ENCODE assay signal across 18 cellular contexts in the genomic region with DNA sequence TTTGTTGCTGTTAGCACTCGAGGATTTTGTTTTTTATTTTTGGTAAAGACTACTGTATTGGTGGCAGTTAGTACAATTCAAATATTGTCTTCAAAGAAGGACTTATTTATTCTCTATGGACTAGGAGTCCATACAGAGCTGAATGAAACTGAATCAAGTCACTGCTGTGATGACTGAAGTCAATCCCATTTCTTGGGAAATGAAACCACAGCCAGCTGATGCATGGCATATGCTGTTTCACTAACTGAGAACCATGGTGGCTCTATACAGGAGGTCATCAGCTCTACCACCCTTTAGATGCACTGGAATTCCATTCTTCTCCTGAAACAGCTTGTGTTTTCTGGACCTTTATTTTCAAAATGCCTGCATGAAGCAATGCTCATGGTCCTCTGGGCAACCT. TPM values are rescaled to one million over a fixed set of nuclear protein-coding genes. Genes with fewer than 3 reads are reported as not detected.
DNase-seq lines count a peak whose midpoint lies in the region; ATAC-seq, FAIRE-seq and TF ChIP-seq lines count a peak whose summit lies in the region.
"Had no signal": no experiment of that assay in that cellular context is flagged by ENCODE, and none has a peak within 500 bp of the region (broad histone marks: within the 10 kb centered on the region; RNA-seq: fewer than 3 reads in every experiment).

No MANE protein-coding gene starts in this region.

- H3K27ac Mint-ChIP-seq in astrocyte (ENCODE audit: unreplicated experiment): peak overlapping the region; percentile 26
- H3K27ac Mint-ChIP-seq in osteocyte (ENCODE audit: unreplicated experiment): no peak overlapping the region
- H3K27ac Mint-ChIP-seq: CD8-positive, alpha-beta memory T cell had no signal

- H3K4me2 ChIP-seq in GM23248 (ENCODE audit: unreplicated experiment): no peak overlapping the region
- peak overlapping the region; percentile 9; the same call in 1 of the 2 replicates for H3K4me2 ChIP-seq in OCI-LY3 (ENCODE audit: low read length)
- no peak overlapping the region for H3K4me2 ChIP-seq in astrocyte (ENCODE audit: low read length)

- H3K9ac ChIP-seq in GM23248 (no peak overlapping the region), OCI-LY3 (ENCODE audit: low read length) (no peak overlapping the region), astrocyte (ENCODE audit: low read length) (no peak overlapping the region)

- in situ Hi-C loops in GM23248 (cut with MboI): no loop called here

- H3K36me3 ChIP-seq in GM23248 (ENCODE audit: low read depth): peaks cover 48% of the 10 kb centered on the region
- H3K36me3 ChIP-seq in OCI-LY3 (replicated peaks; ENCODE audit: low read depth, low read length): peaks cover 40% of the 10 kb centered on the region
- peaks cover 38% of the 10 kb centered on the region for H3K36me3 ChIP-seq in astrocyte (ENCODE audit: insufficient read depth, low read length)

- H3F3A ChIP-seq in GM23248 (ENCODE audit: insufficient read depth): peaks cover 39% of the 10 kb centered on the region

- H3K9me2 ChIP-seq in GM23248 (ENCODE audit: insufficient read depth): no peaks in the 10 kb centered on the region

- no peak for FAIRE-seq in astrocyte (lab: Jason Lieb, UNC)
- FAIRE-seq in RCC 7860 (lab: Jason Lieb, UNC): no peak
- FAIRE-seq: G401.6, GM12891 had no signal

- no peak for TF ChIP-seq CTCF in OCI-LY3 (IDR thresholded peaks at IDR 0.05; ENCODE audit: low read depth, low read length)
- TF ChIP-seq CTCF in astrocyte (IDR thresholded peaks at IDR 0.05; ENCODE audit: insufficient read depth, low read depth, low read length): no peak
- TF ChIP-seq CTCF in osteocyte (IDR thresholded peaks at IDR 0.05): no peak

- H4K20me1 ChIP-seq in GM23248 (ENCODE audit: insufficient read depth): no peaks in the 10 kb centered on the region
- H4K20me1 ChIP-seq in OCI-LY3 (ENCODE audit: insufficient read depth, low read length): no peaks in the 10 kb centered on the region
- H4K20me1 ChIP-seq in astrocyte (ENCODE audit: insufficient read depth, low read length): peaks cover 3% of the 10 kb centered on the region

- DNase-seq in GM23248 (no peak), astrocyte (ENCODE audit: low read depth) (no peak), osteocyte (ENCODE audit: extremely low spot score, unreplicated experiment) (peak; percentile 0), RCC 7860 (ENCODE audit: low spot score) (no peak)
- DNase-seq: ACHN; BE2C; C1 segment of cervical spinal cord; CD4-positive, CD25-positive, alpha-beta regulatory T cell; CD8-positive, alpha-beta memory T cell; COR-L47; DMS 273 treated with DMSO at 0.1 percent for 48 hours had no signal

- H3K79me2 ChIP-seq in GM23248 (ENCODE audit: insufficient read depth): peaks cover 10% of the 10 kb centered on the region; the same call in 1 of the 2 replicates
- no peaks in the 10 kb centered on the region for H3K79me2 ChIP-seq in OCI-LY3 (ENCODE audit: low read length)
- H3K79me2 ChIP-seq in astrocyte (ENCODE audit: insufficient read depth, low read length): no peaks in the 10 kb centered on the region

- H3K4me3 ChIP-seq in GM23248: no peak overlapping the region
- no peak overlapping the region for H3K4me3 ChIP-seq in OCI-LY3 (ENCODE audit: low read length)
- no peak overlapping the region for H3K4me3 ChIP-seq in astrocyte (ENCODE audit: insufficient read depth, low read depth, low read length)
- H3K4me3 ChIP-seq: HAP-1 had no signal

- WGBS in GM23248 (ENCODE audit: low coverage in 1 of 2, low lambda C conversion rate in 2 of 2, missing lambda C conversion rate in 2 of 2), 2 experiments: 93 to 100% methylated on average over 1 of the region's 1 CpG

- H3K9me3 ChIP-seq in GM23248 (ENCODE audit: low read depth) (no peaks in the 10 kb centered on the region), OCI-LY3 (ENCODE audit: insufficient read depth, low read length) (no peaks in the 10 kb centered on the region), astrocyte (ENCODE audit: insufficient read depth, low read depth, low read length) (no peaks in the 10 kb centered on the region)
- H3K9me3 ChIP-seq: BE2C, HAP-1 had no signal

- peak overlapping the region; percentile 92; the same call in 1 of the 2 replicates for H3K27ac ChIP-seq in GM23248
- no peak overlapping the region for H3K27ac ChIP-seq in OCI-LY3 (ENCODE audit: low read length)
- no peak overlapping the region for H3K27ac ChIP-seq in astrocyte (ENCODE audit: low read depth, low read length)

- peaks cover 9% of the 10 kb centered on the region for H3K36me3 Mint-ChIP-seq in astrocyte (ENCODE audit: low read depth, unreplicated experiment)
- H3K36me3 Mint-ChIP-seq in osteocyte (ENCODE audit: unreplicated experiment): peaks cover 38% of the 10 kb centered on the region

- H3K27me3 ChIP-seq in GM23248 (replicated peaks; ENCODE audit: insufficient read depth) (no peaks in the 10 kb centered on the region), OCI-LY3 (ENCODE audit: low read depth, low read length) (no peaks in the 10 kb centered on the region), astrocyte (ENCODE audit: insufficient read depth, low read length) (no peaks in the 10 kb centered on the region)
- H3K27me3 ChIP-seq: BE2C had no signal

- ATAC-seq in GM18511 (IDR thresholded peaks at IDR 0.05; ENCODE audit: unreplicated experiment) (no peak), GM19035 (IDR thresholded peaks at IDR 0.05; ENCODE audit: unreplicated experiment) (no peak)

- H3K27me3 Mint-ChIP-seq in astrocyte (ENCODE audit: low read depth, unreplicated experiment): no peaks in the 10 kb centered on the region
- no peaks in the 10 kb centered on the region for H3K27me3 Mint-ChIP-seq in osteocyte (ENCODE audit: unreplicated experiment)
- H3K27me3 Mint-ChIP-seq: CD4-positive, CD25-positive, alpha-beta regulatory T cell; CD8-positive, alpha-beta memory T cell had no signal

- H3K9me3 Mint-ChIP-seq in astrocyte (ENCODE audit: unreplicated experiment) (no peaks in the 10 kb centered on the region), osteocyte (ENCODE audit: unreplicated experiment) (no peaks in the 10 kb centered on the region)
- H3K9me3 Mint-ChIP-seq: CD4-positive, CD25-positive, alpha-beta regulatory T cell; CD8-positive, alpha-beta memory T cell had no signal

- H3K4me1 ChIP-seq in GM23248 (ENCODE audit: insufficient read depth): peaks cover 31% of the 10 kb centered on the region
- H3K4me1 ChIP-seq in OCI-LY3 (ENCODE audit: low read length): peaks cover 16% of the 10 kb centered on the region
- H3K4me1 ChIP-seq in astrocyte (ENCODE audit: insufficient read depth, low read length): no peaks in the 10 kb centered on the region
- H3K4me1 ChIP-seq: BE2C, HAP-1 had no signal

- no peak overlapping the region for H2AFZ ChIP-seq in GM23248
- no peak overlapping the region for H2AFZ ChIP-seq in OCI-LY3 (ENCODE audit: low read depth, low read length)
- no peak overlapping the region for H2AFZ ChIP-seq in astrocyte (ENCODE audit: low read depth, low read length)

- no peak overlapping the region for H3K4me3 Mint-ChIP-seq in astrocyte (ENCODE audit: unreplicated experiment)
- no peak overlapping the region for H3K4me3 Mint-ChIP-seq in osteocyte (ENCODE audit: unreplicated experiment)
- H3K4me3 Mint-ChIP-seq: CD4-positive, CD25-positive, alpha-beta regulatory T cell; CD8-positive, alpha-beta memory T cell had no signal

- peaks cover 13% of the 10 kb centered on the region for H3K4me1 Mint-ChIP-seq in astrocyte (ENCODE audit: low read depth, unreplicated experiment)
- H3K4me1 Mint-ChIP-seq in osteocyte (ENCODE audit: unreplicated experiment): peaks cover 8% of the 10 kb centered on the region
- H3K4me1 Mint-ChIP-seq: CD4-positive, CD25-positive, alpha-beta regulatory T cell; CD8-positive, alpha-beta memory T cell had no signal

RNA-seq across cellular contexts. Expression of a gene that starts 22.2 kb away (rescaled TPM):
- 61.5 and 64.2 TPM in 2 replicates for total RNA-seq in GM23248 (2014; rRNA removed; shearing (Covaris generic))
- 192 and 207 TPM in 2 replicates for polyA plus RNA-seq in GM23248 (2016; fragmentation: Nextera tagmentation; extraction: Ambion mirVana)
- total RNA-seq in astrocyte (82.7 and 92.0 TPM in 2 replicates), osteocyte (89.3 and 104 TPM in 2 replicates)

RNA-seq across cellular contexts. Expression of a gene that starts 32.5 kb away (rescaled TPM):
- total RNA-seq in GM23248 (2014; rRNA removed; shearing (Covaris generic)): 6.3 and 8.2 TPM in 2 replicates
- polyA plus RNA-seq in GM23248 (2016; fragmentation: Nextera tagmentation; extraction: Ambion mirVana): 5.6 and 5.8 TPM in 2 replicates
- total RNA-seq in astrocyte (8.9 and 11.6 TPM in 2 replicates), osteocyte (3.2 and 4.2 TPM in 2 replicates)

RNA-seq across cellular contexts. Expression of a gene that starts 43.4 kb away (rescaled TPM):
- total RNA-seq in GM23248 (2014; rRNA removed; shearing (Covaris generic)): 59.1 and 59.4 TPM in 2 replicates
- 56.7 and 57.5 TPM in 2 replicates for polyA plus RNA-seq in GM23248 (2016; fragmentation: Nextera tagmentation; extraction: Ambion mirVana)
- 92.3 and 96.2 TPM in 2 replicates for total RNA-seq in astrocyte
- total RNA-seq in osteocyte: 54.1 and 55.2 TPM in 2 replicates

RNA-seq across cellular contexts. Expression of a gene that starts 49.5 kb away (rescaled TPM):
- total RNA-seq in GM23248 (2014; rRNA removed; shearing (Covaris generic)): not detected in 2 replicates
- polyA plus RNA-seq in GM23248 (2016; fragmentation: Nextera tagmentation; extraction: Ambion mirVana): not detected in 2 replicates
- total RNA-seq in astrocyte: 0.16 TPM in 1 of 2 replicates, not detected in the other
- not detected in 2 replicates for total RNA-seq in osteocyte
- total RNA-seq: A172; CD4-positive, CD25-positive, alpha-beta regulatory T cell; CD8-positive, alpha-beta memory T cell had no signal
- polyA plus RNA-seq: CD4-positive, CD25-positive, alpha-beta regulatory T cell; CD8-positive, alpha-beta memory T cell had no signal

RNA-seq across cellular contexts. Expression of a gene that starts 52.1 kb away (rescaled TPM):
- total RNA-seq in GM23248 (2014; rRNA removed; shearing (Covaris generic)): 10.8 and 27.6 TPM in 2 replicates
- 22.4 and 23.4 TPM in 2 replicates for polyA plus RNA-seq in GM23248 (2016; fragmentation: Nextera tagmentation; extraction: Ambion mirVana)
- total RNA-seq in astrocyte (11.3 and 13.5 TPM in 2 replicates), osteocyte (18.3 and 20.6 TPM in 2 replicates)
